34 cellular contexts compared by ENCODE assay signal in genomic region chr11:11016943-11017342, GRCh38.
"Had no signal": no experiment of that assay in that cellular context is flagged by ENCODE, and none has a peak within 500 bp of the region (broad histone marks: within the 10 kb centered on the region; RNA-seq: fewer than 3 reads in every experiment).

No MANE protein-coding gene starts in this region.

- DNase-seq: Karpas-422, Kasumi-1, MG63, MM.1S, NCI-H1048, NCI-H1092, NCI-H1092 treated with DMSO at 0.1 percent for 48 hours, NCI-H1105, NCI-H1105 treated with DMSO at 0.1 percent for 48 hours, NCI-H1417, NCI-H1417 treated with DMSO at 0.1 percent for 48 hours, NCI-H1436, NCI-H1436 treated with DMSO at 0.1 percent for 48 hours, NCI-H146, NCI-H1694, NCI-H1694 treated with DMSO at 0.1 percent for 48 hours, NCI-H187, NCI-H187 treated with DMSO at 0.1 percent for 48 hours, NCI-H1930, NCI-H2029, NCI-H2029 treated with DMSO at 0.1 percent for 48 hours, NCI-H2081, NCI-H2081 treated with DMSO at 0.1 percent for 48 hours, NCI-H2107, NCI-H2171, NCI-H2171 treated with DMSO at 0.1 percent for 48 hours, NCI-H2227 treated with DMSO at 0.1 percent for 48 hours, NCI-H226, NCI-H345, NCI-H446, NCI-H446 treated with DMSO at 0.1 percent for 48 hours, NCI-H510A, NCI-H510A treated with DMSO at 0.1 percent for 48 hours, NCI-H524 had no signal

- H3K9me3 ChIP-seq: MG63 had no signal

- H3K36me3 ChIP-seq: MG63 had no signal

- H3K4me3 ChIP-seq: MG63 had no signal

- H3K27me3 ChIP-seq: MG63 had no signal
